Comparison of ENCODE assay signal across 8 cellular contexts in the genomic region with DNA sequence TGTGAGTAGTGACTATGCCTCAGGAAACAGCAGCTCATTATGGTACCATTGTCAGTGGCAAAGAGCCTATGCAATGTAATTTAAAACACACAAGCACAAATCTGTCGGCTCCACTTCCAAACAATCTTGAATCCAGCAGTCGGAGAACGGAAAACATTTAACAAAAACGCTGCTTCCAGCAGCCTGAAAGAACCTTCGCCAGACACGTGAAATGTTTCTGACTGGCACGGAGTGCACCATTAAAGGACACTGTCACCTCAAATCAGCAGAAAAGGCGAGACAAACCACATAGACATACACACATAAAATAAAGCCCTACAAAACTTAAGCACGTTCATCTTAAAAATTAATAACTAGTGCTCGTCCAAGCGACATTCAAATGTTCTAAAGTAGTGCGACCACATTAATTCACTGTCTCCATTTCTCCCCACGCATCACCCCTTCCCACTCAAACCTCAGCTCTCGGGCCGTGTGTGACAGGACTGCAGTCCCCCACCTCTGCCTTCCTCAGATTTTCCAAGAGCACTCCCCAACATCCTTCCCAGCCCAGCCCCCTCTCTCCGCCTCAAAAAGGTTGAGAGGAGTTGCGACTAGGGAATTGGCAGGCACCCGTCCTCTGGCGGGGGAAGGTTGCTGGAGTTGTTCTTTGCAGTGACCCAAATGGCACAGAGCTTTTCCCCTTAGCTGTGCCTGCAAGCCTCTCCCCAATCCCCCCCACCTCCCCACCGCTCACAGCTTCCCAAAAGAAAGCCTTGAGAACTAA. TPM values are rescaled to one million over a fixed set of nuclear protein-coding genes. Genes with fewer than 3 reads are reported as not detected.
DNase-seq lines count a peak whose midpoint lies in the region; ATAC-seq and TF ChIP-seq lines count a peak whose summit lies in the region.

No MANE protein-coding gene starts in this region.

- peak overlapping the region; percentile 99 to 100 for H3K9ac ChIP-seq in stomach smooth muscle (ENCODE audit: low read length in 2 of 2)

- intact Hi-C loops in lower lobe of right lung (cut with DNase I): no loop called here

- ATAC-seq in lower lobe of right lung (peak; percentile 9 to 24), omental fat pad (ENCODE audit: low FRiP score) (no peak), GM21825 (IDR thresholded peaks at IDR 0.05; ENCODE audit: unreplicated experiment) (no peak)

- peaks cover 15% of the 10 kb centered on the region for H3K4me1 ChIP-seq in SJSA1 (replicated peaks)
- peaks cover 45% of the 10 kb centered on the region for H3K4me1 ChIP-seq in lower lobe of right lung
- peaks cover 26% of the 10 kb centered on the region for H3K4me1 ChIP-seq in stomach smooth muscle (ENCODE audit: control insufficient read depth, insufficient read depth, low read length)

- peak overlapping the region; percentile 74 for H3K27ac ChIP-seq in SJSA1
- H3K27ac ChIP-seq in lower lobe of right lung: peak overlapping the region; percentile 94
- peak overlapping the region; percentile 94 for H3K27ac ChIP-seq in stomach smooth muscle (ENCODE audit: low read length)

- H3K9me3 ChIP-seq in SJSA1 (replicated peaks) (no peaks in the 10 kb centered on the region), lower lobe of right lung (no peaks in the 10 kb centered on the region), stomach smooth muscle (ENCODE audit: control insufficient read depth in 2 of 2, low read length in 2 of 2) (no peaks in the 10 kb centered on the region)

- DNase-seq in activated gamma-delta T cell treated with anti-CD3 and anti-CD28 coated beads, Interleukin-2, amount 50 U/mL, for 16 hours (ENCODE audit: low read depth): peak; percentile 3
- DNase-seq in activated gamma-delta T cell (lab: John Stamatoyannopoulos, UW): no peak
- no peak for DNase-seq in SJSA1 (ENCODE audit: low read depth in 1 of 2, low spot score in 2 of 2)
- peak; percentile 69 for DNase-seq in ecto neural progenitor cell (ENCODE audit: low spot score)
- peak; percentile 49 for DNase-seq in lower lobe of right lung
- DNase-seq in omental fat pad (ENCODE audit: low spot score): no peak

- H3K27me3 ChIP-seq in SJSA1 (replicated peaks): no peaks in the 10 kb centered on the region
- no peaks in the 10 kb centered on the region for H3K27me3 ChIP-seq in lower lobe of right lung (ENCODE audit: low read depth)
- H3K27me3 ChIP-seq in stomach smooth muscle (ENCODE audit: control insufficient read depth in 1 of 2, insufficient read depth in 2 of 2, low read length in 2 of 2): no peaks in the 10 kb centered on the region

- peaks cover 16% of the 10 kb centered on the region for H3K36me3 ChIP-seq in SJSA1
- H3K36me3 ChIP-seq in lower lobe of right lung: peaks cover 14% of the 10 kb centered on the region
- no peaks in the 10 kb centered on the region for H3K36me3 ChIP-seq in stomach smooth muscle (ENCODE audit: control insufficient read depth in 2 of 2, insufficient read depth in 2 of 2, low read length in 2 of 2)

- peak overlapping the region; percentile 68 for H3K4me3 ChIP-seq in SJSA1
- peak overlapping the region; percentile 79 for H3K4me3 ChIP-seq in lower lobe of right lung
- peak overlapping the region; percentile 94 to 99 for H3K4me3 ChIP-seq in stomach smooth muscle (ENCODE audit: low read length in 2 of 2)

- TF ChIP-seq CTCF in lower lobe of right lung (IDR thresholded peaks at IDR 0.05) (no peak), omental fat pad (IDR thresholded peaks at IDR 0.05) (no peak)

RNA-seq across cellular contexts. Expression of gene RAB30, which starts 0.6 kb away (rescaled TPM):
- 6.5 and 10.2 TPM in 2 replicates for total RNA-seq in SJSA1 (2014; rRNA removed; shearing (Covaris generic))
- 15.5 TPM for total RNA-seq in lower lobe of right lung
- 10 to 100 TPM; 14.8 to 37.9 (median 23.5) TPM for total RNA-seq in omental fat pad

Comparison
In these comparisons a context has a peak if more than half of its experiments do, and no peak if none do; other contexts are left out.
1. DNase-seq: peak in activated gamma-delta T cell treated with anti-CD3 and anti-CD28 coated beads, Interleukin-2, amount 50 U/mL, for 16 hours (single experiment), ecto neural progenitor cell (single experiment) and lower lobe of right lung (single experiment); none in activated gamma-delta T cell (single experiment), SJSA1 (0 of 2) and omental fat pad (single experiment).
2. ATAC-seq: peak in lower lobe of right lung (2 of 2); none in omental fat pad (single experiment) and GM21825 (single experiment).
3. Peak in every context shown above with its lines, with median percentiles within 50 percentile points of each other: H3K27ac ChIP-seq and H3K4me3 ChIP-seq.